ENCODE assay signal across 21 cellular contexts in the genomic region with DNA sequence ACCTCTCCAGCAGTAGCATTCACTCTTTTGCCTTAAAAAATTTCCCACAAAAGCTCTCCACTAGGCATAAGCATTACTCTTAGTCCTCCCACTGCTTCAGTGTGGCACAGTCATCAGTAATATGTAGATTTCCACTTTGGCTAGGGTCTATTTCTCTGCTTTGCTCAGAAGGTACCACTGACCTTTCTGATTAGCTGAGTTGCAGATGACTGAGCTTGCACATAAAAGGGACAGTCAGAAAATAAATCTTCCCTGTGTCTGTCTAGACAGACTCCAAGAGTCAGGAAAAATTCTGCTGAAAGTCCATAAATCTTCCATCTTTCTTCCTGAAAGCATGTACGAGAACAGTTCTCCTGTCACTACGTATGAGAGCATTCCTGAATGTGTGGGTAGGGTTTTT.
"Had no signal": no experiment of that assay in that cellular context is flagged by ENCODE, and none has a peak within 500 bp of the region (broad histone marks: within the 10 kb centered on the region; RNA-seq: fewer than 3 reads in every experiment).

No MANE protein-coding gene starts in this region.

- H3K9me3 ChIP-seq: left lung, neutrophil, pancreas, right lobe of liver, stomach, thyroid gland had no signal

- FAIRE-seq: colon, frontal cortex, pancreas had no signal

- H3K36me3 ChIP-seq: left lung, neutrophil, pancreas, right lobe of liver, stomach, thyroid gland had no signal

- H3K4me1 Mint-ChIP-seq: immature natural killer cell; neural crest cell; stimulated activated effector memory CD8-positive, alpha-beta T cell treated with anti-CD3 and anti-CD28 coated beads, Interleukin-12 subunit alpha, Interleukin-12 subunit beta, amount 100 ng/mL, for 72 hours had no signal

- DNase-seq: dorsolateral prefrontal cortex; effector CD4-positive, alpha-beta T cell; hypothalamus; immature natural killer cell; islet precursor cell; left lung; pancreas; retina; right lobe of liver; stimulated activated CD4-positive, alpha-beta T cell treated with anti-CD3 and anti-CD28 coated beads, Interleukin-2, amount 100 ng/mL, for 24 hours; stimulated activated CD4-positive, alpha-beta T cell treated with anti-CD3 and anti-CD28 coated beads, Interleukin-4, amount 100 ng/mL, for 24 hours; stimulated activated naive CD4-positive, alpha-beta T cell treated with Interleukin-2 at 50 U/mL for 16 hours; stomach; thyroid gland had no signal

- H3K4me3 ChIP-seq: dorsolateral prefrontal cortex, left lung, pancreas, right lobe of liver, stomach, thyroid gland had no signal

- H3K27ac Mint-ChIP-seq: immature natural killer cell; natural killer cell treated with Interleukin-12 subunit alpha and Interleukin-12 subunit beta and Interleukin-15 and Interleukin-18, amount 100 ng/mL, for 72 hours; stimulated activated effector memory CD8-positive, alpha-beta T cell treated with anti-CD3 and anti-CD28 coated beads, Interleukin-12 subunit alpha, Interleukin-12 subunit beta, amount 100 ng/mL, for 72 hours; type B pancreatic cell had no signal

- ATAC-seq: left lung; natural killer cell treated with Interleukin-12 subunit alpha and Interleukin-12 subunit beta and Interleukin-15 and Interleukin-18, amount 100 ng/mL, for 72 hours; pancreas; right lobe of liver; stimulated activated effector memory CD8-positive, alpha-beta T cell treated with anti-CD3 and anti-CD28 coated beads, Interleukin-12 subunit alpha, Interleukin-12 subunit beta, amount 100 ng/mL, for 72 hours had no signal

- H3K9me3 Mint-ChIP-seq: immature natural killer cell; stimulated activated effector memory CD8-positive, alpha-beta T cell treated with anti-CD3 and anti-CD28 coated beads, Interleukin-12 subunit alpha, Interleukin-12 subunit beta, amount 100 ng/mL, for 72 hours had no signal

- H3K36me3 Mint-ChIP-seq: immature natural killer cell; natural killer cell treated with Interleukin-12 subunit alpha and Interleukin-12 subunit beta and Interleukin-15 and Interleukin-18, amount 100 ng/mL, for 72 hours; stimulated activated effector memory CD8-positive, alpha-beta T cell treated with anti-CD3 and anti-CD28 coated beads, Interleukin-12 subunit alpha, Interleukin-12 subunit beta, amount 100 ng/mL, for 72 hours; type B pancreatic cell had no signal

- H3K27me3 ChIP-seq: dorsolateral prefrontal cortex, left lung, neutrophil, pancreas, right lobe of liver, stomach, thyroid gland had no signal

- H3K27ac ChIP-seq: dorsolateral prefrontal cortex, left lung, neutrophil, pancreas, right lobe of liver, stomach, thyroid gland had no signal

- H3K27me3 Mint-ChIP-seq: natural killer cell treated with Interleukin-12 subunit alpha and Interleukin-12 subunit beta and Interleukin-15 and Interleukin-18, amount 100 ng/mL, for 72 hours; type B pancreatic cell had no signal

- H3K4me1 ChIP-seq: left lung, pancreas, right lobe of liver, stomach, thyroid gland had no signal

- H3K4me3 Mint-ChIP-seq: immature natural killer cell; natural killer cell treated with Interleukin-12 subunit alpha and Interleukin-12 subunit beta and Interleukin-15 and Interleukin-18, amount 100 ng/mL, for 72 hours; neural crest cell; stimulated activated effector memory CD8-positive, alpha-beta T cell treated with anti-CD3 and anti-CD28 coated beads, Interleukin-12 subunit alpha, Interleukin-12 subunit beta, amount 100 ng/mL, for 72 hours; type B pancreatic cell had no signal
